8 cellular contexts compared by ENCODE assay signal in genomic region chr20:45419188-45420091, GRCh38. TPM values are rescaled to one million over a fixed set of nuclear protein-coding genes. Genes with fewer than 3 reads are reported as not detected.
DNase-seq lines count a peak whose midpoint lies in the region; TF ChIP-seq lines count a peak whose summit lies in the region.

No MANE protein-coding gene starts in this region.

- DNase-seq in NCI-H2171 treated with DMSO at 0.1 percent for 48 hours (lab: John Stamatoyannopoulos, UW), result peak; percentile 39
- DNase-seq in NCI-H2171 (lab: John Stamatoyannopoulos, UW), result no peak
- peak; percentile 26 for DNase-seq in HFF-Myc (ENCODE audit: extremely low read depth, low read depth)
- peak; percentile 90 for DNase-seq in NCI-H1417 treated with DMSO at 0.1 percent for 48 hours (lab: John Stamatoyannopoulos, UW)
- DNase-seq in astrocyte of the spinal cord (ENCODE audit: low read depth, low spot score), result peak; percentile 97
- DNase-seq in NK-92 (lab: John Stamatoyannopoulos, UW; ENCODE audit: unreplicated experiment), result no peak

- H3K27ac ChIP-seq in layer of hippocampus (ENCODE audit: low read depth, low read length) (peak overlapping the region; percentile 87), temporal lobe (ENCODE audit: low read depth, low read length) (peak overlapping the region; percentile 96)

- H3K27me3 ChIP-seq in layer of hippocampus (ENCODE audit: control insufficient read depth, insufficient read depth, low read length), result no peaks in the 10 kb centered on the region

- TF ChIP-seq CTCF in HFF-Myc (IDR thresholded peaks at IDR 0.05; ENCODE audit: low read depth, low read length, missing control alignments) (no peak), astrocyte of the spinal cord (IDR thresholded peaks at IDR 0.05; ENCODE audit: low read depth, low read length) (no peak)

- H3K4me3 ChIP-seq in HFF-Myc (replicated peaks; ENCODE audit: low read depth, low read length) (no peak overlapping the region), astrocyte of the spinal cord (ENCODE audit: low read depth, low read length) (no peak overlapping the region)

- in situ Hi-C loops in astrocyte of the spinal cord (cut with HindIII; ENCODE audit: low sequenced_read_pairs), result no loop called here

RNA-seq across cellular contexts. Expression of gene PIGT, which starts 3.5 kb away (rescaled TPM):
- 8.6 TPM for total RNA-seq in temporal lobe

RNA-seq across cellular contexts. Expression of gene DBNDD2, which starts 11.4 kb away (rescaled TPM):
- 7.4 TPM for total RNA-seq in temporal lobe

RNA-seq across cellular contexts. Expression of gene TP53TG5, which starts 41.3 kb away (rescaled TPM):
- total RNA-seq in temporal lobe, result not detected

RNA-seq across cellular contexts. Expression of gene WFDC2, which starts 50.1 kb away (rescaled TPM):
- total RNA-seq in temporal lobe, result 3.7 TPM

RNA-seq across cellular contexts. Expression of gene SYS1, which starts 56.5 kb away (rescaled TPM):
- 18.7 TPM for total RNA-seq in temporal lobe

Comparison
In these comparisons a context has a peak if more than half of its experiments do, and no peak if none do; other contexts are left out.
1. DNase-seq: peak in NCI-H2171 treated with DMSO at 0.1 percent for 48 hours (single experiment), HFF-Myc (single experiment), NCI-H1417 treated with DMSO at 0.1 percent for 48 hours (single experiment) and astrocyte of the spinal cord (single experiment); none in NCI-H2171 (single experiment) and NK-92 (single experiment).